ENCODE assay signal across 1 cellular context in the genomic region with DNA sequence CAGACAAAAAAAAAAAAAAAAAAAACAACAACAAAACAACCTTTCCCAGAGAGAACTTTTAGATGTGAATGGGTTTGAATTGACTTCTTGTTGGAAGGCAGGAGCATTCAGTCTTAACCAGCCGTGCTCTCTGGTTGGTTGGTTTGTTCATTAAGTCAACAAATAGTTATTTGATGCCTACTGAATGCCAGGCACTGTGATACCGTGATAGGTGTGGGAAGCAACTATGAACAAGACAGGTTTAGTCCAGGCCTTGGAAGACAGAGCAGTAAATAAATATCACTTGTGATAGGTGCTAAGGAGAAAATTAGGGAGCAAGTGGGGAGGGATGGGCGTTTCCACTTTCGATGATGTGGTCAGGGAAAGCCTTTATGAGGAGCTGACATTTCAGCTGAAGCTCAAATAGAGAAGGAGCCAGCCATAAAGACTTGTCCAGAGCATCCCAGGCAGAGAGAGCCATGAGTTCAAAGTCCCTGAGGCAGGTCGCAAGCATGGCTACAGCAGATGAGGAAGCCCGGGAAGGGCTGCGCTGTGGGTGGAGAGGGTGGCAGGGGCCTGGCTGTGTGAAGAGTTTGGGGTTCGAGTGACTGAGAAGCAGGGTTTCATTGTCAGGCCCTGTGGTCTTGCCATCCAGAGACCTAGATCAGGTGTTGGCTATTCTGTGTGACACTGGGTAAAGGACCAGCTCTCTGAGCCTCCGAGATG.
TF ChIP-seq lines count a peak whose summit lies in the region.

No MANE protein-coding gene starts in this region.

TF ChIP-seq in HepG2, 621 proteins besides CTCF, POLR2A, EP300 and RAD21:
- no peak for TF ChIP-seq ZC3H13 (CRISPR knock-in tag; IDR thresholded peaks at IDR 0.05)
- TF ChIP-seq HNF4A (CRISPR knock-in tag; IDR thresholded peaks at IDR 0.05) = 0 out of 2 replicates have a peak, but pooled peaks have one; percentile 10
